Comparison of ENCODE assay signal across 1 cellular context in the genomic region with DNA sequence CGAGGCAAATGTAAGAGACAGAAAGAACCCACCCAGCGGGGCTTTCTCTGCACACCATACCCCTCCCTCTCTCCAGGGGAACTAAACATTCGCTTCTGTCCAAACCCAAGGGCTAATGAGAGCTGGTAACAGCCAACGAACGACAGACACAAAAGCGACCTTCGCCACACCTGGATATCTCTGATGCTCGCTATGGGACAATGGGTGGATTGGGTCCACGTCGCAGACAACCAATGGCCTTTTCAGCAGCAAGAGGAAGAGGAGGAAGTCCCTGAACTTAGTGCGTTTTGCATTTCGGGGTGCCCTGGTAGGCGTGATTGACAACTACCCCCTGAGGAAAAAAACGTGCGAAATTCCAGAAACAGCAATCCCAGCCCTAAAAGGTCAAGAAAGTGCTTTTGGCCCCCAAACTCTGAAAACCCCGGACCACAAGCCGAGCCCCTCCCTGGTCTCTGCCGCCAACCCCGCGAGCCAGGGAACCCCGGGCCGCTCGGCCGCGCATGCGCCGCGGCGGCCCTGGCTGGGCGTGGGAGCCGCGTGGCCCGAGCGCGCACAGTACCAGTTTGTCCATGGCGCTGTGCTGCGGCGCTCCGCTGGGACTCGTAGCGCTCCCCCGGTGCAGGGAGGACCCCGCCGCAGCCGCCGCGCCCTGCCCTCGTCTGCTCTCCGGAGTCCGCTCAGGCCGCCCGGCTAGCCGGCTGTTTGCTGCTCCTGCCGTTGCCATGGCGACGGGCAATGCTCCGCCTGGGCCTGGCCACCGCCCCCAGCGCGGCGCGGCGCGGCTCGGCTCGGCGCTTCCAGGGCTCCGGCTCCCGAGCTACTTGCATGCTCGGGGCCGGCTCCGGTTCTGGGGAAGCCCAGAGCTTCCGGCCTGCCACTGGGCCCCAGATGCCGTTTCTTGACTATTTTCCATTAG.
TF ChIP-seq lines count a peak whose summit lies in the region.

No MANE protein-coding gene starts in this region.

TF ChIP-seq in endothelial cell of umbilical vein, 7 proteins besides CTCF, POLR2A, EP300 and RAD21:
- TF ChIP-seq, protein P1, sequence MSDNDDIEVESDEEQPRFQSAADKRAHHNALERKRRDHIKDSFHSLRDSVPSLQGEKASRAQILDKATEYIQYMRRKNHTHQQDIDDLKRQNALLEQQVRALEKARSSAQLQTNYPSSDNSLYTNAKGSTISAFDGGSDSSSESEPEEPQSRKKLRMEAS (IDR thresholded peaks at IDR 0.05; ENCODE audit: insufficient read depth, insufficient read length) = peak; percentile 14
- peak; percentile 47 for TF ChIP-seq POLR2AphosphoS5 (IDR thresholded peaks at IDR 0.05; ENCODE audit: insufficient read depth, low read depth, low read length)
- no peak for TF ChIP-seq FOS (IDR thresholded peaks at IDR 0.05; ENCODE audit: borderline replicate concordance, insufficient read depth, low read length)
- no peak for TF ChIP-seq GATA2 (IDR thresholded peaks at IDR 0.05; ENCODE audit: insufficient read depth, insufficient read length, low read depth, low read length)
- no peak for TF ChIP-seq JUN (IDR thresholded peaks at IDR 0.05; ENCODE audit: borderline replicate concordance, insufficient read depth, insufficient read length, low read depth)
TF ChIP-seq in endothelial cell of umbilical vein: peak in this region for 2.
